In genomic region chr7:69775231-69775771, GRCh38 we compare ENCODE assay signal across 1 cellular context.
TF ChIP-seq lines count a peak whose summit lies in the region.

No MANE protein-coding gene starts in this region.

TF ChIP-seq in HEK293, 187 proteins besides CTCF, POLR2A, EP300 and RAD21 (continued from another document and continues in another):
- TF ChIP-seq PRDM2 (tag by site-specific recombination; IDR thresholded peaks at IDR 0.05; ENCODE audit: borderline replicate concordance) (no peak), RBAK (tag by site-specific recombination; IDR thresholded peaks at IDR 0.05) (no peak), ZBTB10 (tag by site-specific recombination; IDR thresholded peaks at IDR 0.05) (no peak), ZFP3 (tag by site-specific recombination; IDR thresholded peaks at IDR 0.05; ENCODE audit: low read depth) (no peak), ZNF2 (tag by site-specific recombination; IDR thresholded peaks at IDR 0.05) (no peak), ZXDB (tag by site-specific recombination; IDR thresholded peaks at IDR 0.05) (0 out of 2 replicates have a peak, but pooled peaks have one; percentile 52), ZSCAN18 (tag by site-specific recombination; IDR thresholded peaks at IDR 0.05) (no peak), ZNF629 (tag by site-specific recombination; IDR thresholded peaks at IDR 0.05) (peak; percentile 56), ZNF292 (tag by site-specific recombination; IDR thresholded peaks at IDR 0.05; ENCODE audit: borderline replicate concordance, low read depth) (no peak), SETDB1 (IDR thresholded peaks at IDR 0.05; ENCODE audit: insufficient read length, low read length) (no peak), ZBTB6 (tag by site-specific recombination; IDR thresholded peaks at IDR 0.05) (no peak), ZNF791 (tag by site-specific recombination; IDR thresholded peaks at IDR 0.05) (no peak), ZNF23 (tag by site-specific recombination; IDR thresholded peaks at IDR 0.05; ENCODE audit: borderline replicate concordance) (no peak), ZNF580 (tag by site-specific recombination; IDR thresholded peaks at IDR 0.05) (no peak), BCL6B (tag by site-specific recombination; IDR thresholded peaks at IDR 0.05) (no peak), ZSCAN4 (tag by site-specific recombination; IDR thresholded peaks at IDR 0.05) (no peak), KLF8 (tag by site-specific recombination; IDR thresholded peaks at IDR 0.05) (peak; percentile 69; the same call in 1 of the 2 replicates), MEIS1 (CRISPR knock-in tag; IDR thresholded peaks at IDR 0.05; ENCODE audit: borderline replicate concordance) (no peak), ZNF529 (tag by site-specific recombination; IDR thresholded peaks at IDR 0.05; ENCODE audit: insufficient replicate concordance) (no peak), ZNF843 (tag by site-specific recombination; IDR thresholded peaks at IDR 0.05) (no peak), ZNF37A (tag by site-specific recombination; IDR thresholded peaks at IDR 0.05) (no peak), ZNF561 (tag by site-specific recombination; IDR thresholded peaks at IDR 0.05; ENCODE audit: borderline replicate concordance) (no peak), ZNF239 (tag by site-specific recombination; IDR thresholded peaks at IDR 0.05) (no peak), ZNF24 (tag by site-specific recombination; IDR thresholded peaks at IDR 0.05) (no peak), ZNF335 (tag by site-specific recombination; conservative IDR thresholded peaks at IDR 0.05) (no peak), ZNF585B (tag by site-specific recombination; IDR thresholded peaks at IDR 0.05) (no peak), ZNF169 (tag by site-specific recombination; IDR thresholded peaks at IDR 0.05) (no peak), ZNF280C (tag by site-specific recombination; IDR thresholded peaks at IDR 0.05) (no peak), PRDM10 (tag by site-specific recombination; IDR thresholded peaks at IDR 0.05) (no peak), ZNF423 (tag by site-specific recombination; IDR thresholded peaks at IDR 0.05) (no peak), GLIS1 (tag by site-specific recombination; IDR thresholded peaks at IDR 0.05) (no peak), SP2 (tag by site-specific recombination; IDR thresholded peaks at IDR 0.05) (no peak), ZNF549 (tag by site-specific recombination; IDR thresholded peaks at IDR 0.05) (no peak), ZNF16 (tag by site-specific recombination; IDR thresholded peaks at IDR 0.05; ENCODE audit: low read depth) (no peak), PRDM4 (tag by site-specific recombination; IDR thresholded peaks at IDR 0.05) (no peak)
